ENCODE assay signal across 21 cellular contexts in genomic region chrX:7334253-7334935, GRCh38.
DNase-seq lines count a peak whose midpoint lies in the region; ATAC-seq and TF ChIP-seq lines count a peak whose summit lies in the region.
"Had no signal": no experiment of that assay in that cellular context is flagged by ENCODE, and none has a peak within 500 bp of the region (broad histone marks: within the 10 kb centered on the region; RNA-seq: fewer than 3 reads in every experiment).

No MANE protein-coding gene starts in this region.

- no peak overlapping the region for H4K8ac ChIP-seq in trophoblast cell (ENCODE audit: low read depth, low read length)

- H4K12ac ChIP-seq in trophoblast cell (ENCODE audit: low read depth, low read length) = no peak overlapping the region

- H3K4ac ChIP-seq in trophoblast cell (ENCODE audit: low read depth, low read length) = no peak overlapping the region

- H3K9me3 ChIP-seq in trophoblast cell (ENCODE audit: insufficient read depth, low read depth, low read length) = no peaks in the 10 kb centered on the region
- H3K9me3 ChIP-seq: transverse colon had no signal

- H3K27me3 ChIP-seq in trophoblast cell (ENCODE audit: insufficient read depth, low read length) = no peaks in the 10 kb centered on the region
- H3K27me3 ChIP-seq: transverse colon had no signal

- no peak overlapping the region for H2AFZ ChIP-seq in trophoblast cell (ENCODE audit: insufficient read depth, low read length, poor library complexity)
- H2AFZ ChIP-seq: GM23338 had no signal

- H3K79me1 ChIP-seq in trophoblast cell (ENCODE audit: low read length) = no peaks in the 10 kb centered on the region

- TF ChIP-seq CTCF in choroid plexus epithelial cell (conservative IDR thresholded peaks at IDR 0.05; ENCODE audit: low read depth, low read length) = no peak

- no peak overlapping the region for H3K4me2 ChIP-seq in trophoblast cell (ENCODE audit: low read length)
- H3K4me2 ChIP-seq: GM23338 had no signal

- H3K4me1 ChIP-seq in trophoblast cell (ENCODE audit: control insufficient read depth in 1 of 2, insufficient read depth in 2 of 2, low read length in 2 of 2) = no peaks in the 10 kb centered on the region
- H3K4me1 ChIP-seq: transverse colon had no signal

- H2BK5ac ChIP-seq in trophoblast cell (ENCODE audit: low read depth, low read length, poor library complexity) = no peak overlapping the region

- ATAC-seq in GM18870 (IDR thresholded peaks at IDR 0.05; ENCODE audit: unreplicated experiment) (no peak), GM21528 (IDR thresholded peaks at IDR 0.05; ENCODE audit: low FRiP score, unreplicated experiment) (no peak)
- ATAC-seq: activated naive CD4-positive, alpha-beta T cell treated with anti-CD3 and anti-CD28 coated beads, Interleukin-2, amount 50 U/mL, for 72 hours; GM23338 had no signal

- WGBS in trophoblast cell (ENCODE audit: extremely low coverage, insufficient coverage, insufficient read length) = no CpG with 5 or more reads among the region's 5 CpGs

- DNase-seq in GM03348 (ENCODE audit: low spot score) (peak; percentile 23), NCI-H226 (peak; percentile 66), choroid plexus epithelial cell (ENCODE audit: low read depth) (peak; percentile 72), trophoblast cell (peak; percentile 7 to 79), globus pallidus (ENCODE audit: low spot score) (no peak)
- DNase-seq in NK-92 treated with Interleukin-12 subunit alpha and Interleukin-12 subunit beta, amount 100 ng/mL, for 24 hours (lab: John Stamatoyannopoulos, UW) = no peak
- DNase-seq: activated CD4-positive, alpha-beta T cell treated with anti-CD3 and anti-CD28 coated beads, Interleukin-2, amount 50 U/mL, for 48 hours; activated T-cell treated with anti-CD3 and anti-CD28 coated beads, Interleukin-2, amount 50 U/mL, for 24 hours; CD4-positive, alpha-beta memory T cell; DMS79 treated with DMSO at 0.1 percent for 48 hours; naive B cell; NCI-H2029 treated with DMSO at 0.1 percent for 48 hours; NCI-H69; stimulated activated naive CD4-positive, alpha-beta T cell; SW 1271; transverse colon had no signal

- H3K27ac ChIP-seq in trophoblast cell (ENCODE audit: low read depth, low read length) = no peak overlapping the region
- H3K27ac ChIP-seq: transverse colon had no signal

- H3K4me3 ChIP-seq in choroid plexus epithelial cell (ENCODE audit: low read depth, low read length) = no peak overlapping the region
- H3K4me3 ChIP-seq in trophoblast cell (ENCODE audit: low read depth, low read length) = no peak overlapping the region
- H3K4me3 ChIP-seq: GM23338, lung, transverse colon had no signal

- H4K91ac ChIP-seq in trophoblast cell (ENCODE audit: low read depth, low read length) = no peak overlapping the region

- H3K79me2 ChIP-seq in trophoblast cell (ENCODE audit: control insufficient read depth, insufficient read depth, low read length, poor library complexity) = no peaks in the 10 kb centered on the region

- H2BK12ac ChIP-seq in trophoblast cell (ENCODE audit: low read length) = no peak overlapping the region

- H3K14ac ChIP-seq in trophoblast cell (ENCODE audit: low read length) = no peak overlapping the region

- no peak overlapping the region for H3K18ac ChIP-seq in trophoblast cell (ENCODE audit: low read length)

- peaks cover 0 to 6% of the 10 kb centered on the region in 2 experiments for H3K36me3 ChIP-seq in trophoblast cell (ENCODE audit: control insufficient read depth in 1 of 2, insufficient read depth in 2 of 2, low read length in 2 of 2)
- H3K36me3 ChIP-seq: transverse colon had no signal

- H2BK120ac ChIP-seq in trophoblast cell (ENCODE audit: insufficient read depth, low read length, poor library complexity) = no peak overlapping the region

- H3K23ac ChIP-seq in trophoblast cell (ENCODE audit: low read length) = no peak overlapping the region

- H3K9ac ChIP-seq in trophoblast cell (ENCODE audit: low read length) = no peak overlapping the region

- H2AK5ac ChIP-seq in trophoblast cell (ENCODE audit: low read length) = no peak overlapping the region

Comparison
In these comparisons a context has a peak if more than half of its experiments do, and no peak if none do; other contexts are left out.
1. DNase-seq: peak in GM03348 (single experiment), NCI-H226 (single experiment), choroid plexus epithelial cell (single experiment) and trophoblast cell (2 of 2); none in globus pallidus (single experiment) and NK-92 treated with Interleukin-12 subunit alpha and Interleukin-12 subunit beta, amount 100 ng/mL, for 24 hours (single experiment).